ENCODE assay signal across 8 cellular contexts in the genomic region with DNA sequence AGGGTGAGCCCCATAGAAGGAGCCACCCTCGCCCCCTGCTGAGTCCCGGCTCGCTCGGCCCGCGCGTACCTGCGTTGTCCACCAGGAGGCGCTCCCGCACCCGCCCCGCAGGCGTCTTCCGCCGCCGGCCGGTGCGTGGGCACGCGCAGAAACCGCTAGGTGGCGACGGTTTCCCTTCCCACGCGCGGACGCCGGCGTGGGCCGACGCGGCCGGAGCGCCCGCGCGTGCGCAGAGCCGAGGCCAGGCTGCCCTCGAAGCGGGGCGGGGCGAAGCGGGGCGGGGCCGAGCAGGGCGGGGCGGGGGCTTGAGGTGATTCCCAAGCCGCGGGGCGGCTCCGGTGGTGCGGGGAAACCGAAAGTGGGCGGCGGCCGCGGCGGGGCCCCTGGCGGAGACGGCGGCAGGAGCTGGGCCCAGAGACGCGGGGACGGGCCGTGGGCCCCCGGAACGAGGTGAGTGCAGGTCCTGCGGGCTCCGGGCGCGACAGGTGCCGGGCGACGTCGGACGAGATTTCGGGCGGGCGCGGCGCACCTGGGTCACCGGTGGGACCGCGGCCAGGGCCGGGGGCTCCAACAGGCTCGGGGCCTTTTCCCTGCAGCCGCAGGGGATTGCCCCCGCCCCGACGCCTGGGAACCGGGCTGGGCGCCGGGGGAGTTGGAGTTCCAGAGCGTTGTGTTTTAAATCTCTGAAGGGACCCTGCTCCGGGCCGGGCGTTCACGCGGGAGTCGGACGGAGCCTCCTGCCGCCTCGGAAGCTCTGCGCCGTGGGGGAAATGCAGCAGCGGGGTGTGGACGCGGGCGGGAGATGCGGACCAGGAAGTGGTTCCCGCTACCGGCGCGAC. TPM values are rescaled to one million over a fixed set of nuclear protein-coding genes. Genes with fewer than 3 reads are reported as not detected.
A peak's percentile ranks its signal among the peaks of the same experiment; 100 is the strongest.
DNase-seq lines count a peak whose midpoint lies in the region; ATAC-seq and TF ChIP-seq lines count a peak whose summit lies in the region.

A gene with protein sequence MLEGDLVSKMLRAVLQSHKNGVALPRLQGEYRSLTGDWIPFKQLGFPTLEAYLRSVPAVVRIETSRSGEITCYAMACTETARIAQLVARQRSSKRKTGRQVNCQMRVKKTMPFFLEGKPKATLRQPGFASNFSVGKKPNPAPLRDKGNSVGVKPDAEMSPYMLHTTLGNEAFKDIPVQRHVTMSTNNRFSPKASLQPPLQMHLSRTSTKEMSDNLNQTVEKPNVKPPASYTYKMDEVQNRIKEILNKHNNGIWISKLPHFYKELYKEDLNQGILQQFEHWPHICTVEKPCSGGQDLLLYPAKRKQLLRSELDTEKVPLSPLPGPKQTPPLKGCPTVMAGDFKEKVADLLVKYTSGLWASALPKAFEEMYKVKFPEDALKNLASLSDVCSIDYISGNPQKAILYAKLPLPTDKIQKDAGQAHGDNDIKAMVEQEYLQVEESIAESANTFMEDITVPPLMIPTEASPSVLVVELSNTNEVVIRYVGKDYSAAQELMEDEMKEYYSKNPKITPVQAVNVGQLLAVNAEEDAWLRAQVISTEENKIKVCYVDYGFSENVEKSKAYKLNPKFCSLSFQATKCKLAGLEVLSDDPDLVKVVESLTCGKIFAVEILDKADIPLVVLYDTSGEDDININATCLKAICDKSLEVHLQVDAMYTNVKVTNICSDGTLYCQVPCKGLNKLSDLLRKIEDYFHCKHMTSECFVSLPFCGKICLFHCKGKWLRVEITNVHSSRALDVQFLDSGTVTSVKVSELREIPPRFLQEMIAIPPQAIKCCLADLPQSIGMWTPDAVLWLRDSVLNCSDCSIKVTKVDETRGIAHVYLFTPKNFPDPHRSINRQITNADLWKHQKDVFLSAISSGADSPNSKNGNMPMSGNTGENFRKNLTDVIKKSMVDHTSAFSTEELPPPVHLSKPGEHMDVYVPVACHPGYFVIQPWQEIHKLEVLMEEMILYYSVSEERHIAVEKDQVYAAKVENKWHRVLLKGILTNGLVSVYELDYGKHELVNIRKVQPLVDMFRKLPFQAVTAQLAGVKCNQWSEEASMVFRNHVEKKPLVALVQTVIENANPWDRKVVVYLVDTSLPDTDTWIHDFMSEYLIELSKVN (plus strand): TSS at position 308 of the 839 bp plus-strand sequence. CDS start 16,370 bp downstream, outside the sequence.

- peak within 1 kb of the TSS; percentile 43 to 61 for H3K27ac Mint-ChIP-seq in natural killer cell treated with Interleukin-12 subunit alpha and Interleukin-12 subunit beta and Interleukin-15 and Interleukin-18, amount 100 ng/mL, for 72 hours

- H3K4me3 ChIP-seq in HUES6 (ENCODE audit: low read depth, low read length) (peak within 1 kb of the TSS; percentile 66), Peyer's patch (peak within 1 kb of the TSS; percentile 65 to 97 (median 91))

- H3K9me3 ChIP-seq in HUES6 (ENCODE audit: control insufficient read depth, insufficient read depth, low read depth, low read length) (no peaks in the 10 kb centered on the region), Peyer's patch (no peaks in the 10 kb centered on the region)

- H3K9ac ChIP-seq in HUES6 (ENCODE audit: low read length) = peak within 1 kb of the TSS; percentile 17

- no peaks in the 10 kb centered on the region for H3K9me3 Mint-ChIP-seq in natural killer cell treated with Interleukin-12 subunit alpha and Interleukin-12 subunit beta and Interleukin-15 and Interleukin-18, amount 100 ng/mL, for 72 hours

- H3K36me3 ChIP-seq in HUES6 (ENCODE audit: control insufficient read depth, insufficient read depth, low read length) (no peaks in the 10 kb centered on the region), Peyer's patch (no peaks in the 10 kb centered on the region)

- no peaks in the 10 kb centered on the region for H3K36me3 Mint-ChIP-seq in natural killer cell treated with Interleukin-12 subunit alpha and Interleukin-12 subunit beta and Interleukin-15 and Interleukin-18, amount 100 ng/mL, for 72 hours

- peak; percentile 98 to 100 (median 100) for TF ChIP-seq CTCF in Peyer's patch (IDR thresholded peaks at IDR 0.05)

- peak; percentile 63 for DNase-seq in DMS153 (lab: John Stamatoyannopoulos, UW)
- DNase-seq in Peyer's patch = peak; percentile 86 to 97 (median 95)
- DNase-seq in activated T-helper 1 cell treated with anti-CD3 and anti-CD28 coated beads, Interleukin-2, amount 50 U/mL, for 16 hours (ENCODE audit: low read depth in 1 of 2, low spot score in 1 of 2) = peak; percentile 86 to 92
- peak; percentile 73 for DNase-seq in fibroblast of peridontal ligament (ENCODE audit: extremely low read depth)
- DNase-seq in natural killer cell treated with Interleukin-12 subunit alpha and Interleukin-12 subunit beta and Interleukin-15 and Interleukin-18, amount 100 ng/mL, for 72 hours (ENCODE audit: low spot score) = peak; percentile 92
- DNase-seq in stimulated activated naive CD4-positive, alpha-beta T cell treated with Interleukin-2 at 50 U/mL for 16 hours (lab: John Stamatoyannopoulos, UW) = peak; percentile 89

- ATAC-seq in GM21381 (IDR thresholded peaks at IDR 0.05; ENCODE audit: unreplicated experiment) = peak; percentile 79
- peak; percentile 95 to 96 for ATAC-seq in natural killer cell treated with Interleukin-12 subunit alpha and Interleukin-12 subunit beta and Interleukin-15 and Interleukin-18, amount 100 ng/mL, for 72 hours

- H3K4me1 ChIP-seq in HUES6 (ENCODE audit: control insufficient read depth, insufficient read depth, low read length) (no peaks in the 10 kb centered on the region), Peyer's patch (peaks cover 0 to 15% (median 2%) of the 10 kb centered on the region in 4 donors)

- H3K4me1 Mint-ChIP-seq in natural killer cell treated with Interleukin-12 subunit alpha and Interleukin-12 subunit beta and Interleukin-15 and Interleukin-18, amount 100 ng/mL, for 72 hours (ENCODE audit: low read depth in 2 of 2) = peaks cover 25 to 36% of the 10 kb centered on the region in 2 donors

- peak; percentile 38 to 60 for TF ChIP-seq POLR2A in Peyer's patch (IDR thresholded peaks at IDR 0.05)

- no peak within 1 kb of the TSS for H3K27ac ChIP-seq in HUES6 (ENCODE audit: low read depth, low read length)
- H3K27ac ChIP-seq in Peyer's patch = peak within 1 kb of the TSS; percentile 82 to 95 (median 92)

- peak within 1 kb of the TSS; percentile 92 for H3K4me3 Mint-ChIP-seq in natural killer cell treated with Interleukin-12 subunit alpha and Interleukin-12 subunit beta and Interleukin-15 and Interleukin-18, amount 100 ng/mL, for 72 hours

- peaks cover 16 to 23% of the 10 kb centered on the region in 2 donors for H3K27me3 Mint-ChIP-seq in natural killer cell treated with Interleukin-12 subunit alpha and Interleukin-12 subunit beta and Interleukin-15 and Interleukin-18, amount 100 ng/mL, for 72 hours

- peaks cover 56% of the 10 kb centered on the region for H3K27me3 ChIP-seq in HUES6 (ENCODE audit: control insufficient read depth, insufficient read depth, low read length)
- H3K27me3 ChIP-seq in Peyer's patch = no peaks in the 10 kb centered on the region

RNA-seq across cellular contexts. Expression of the gene that starts here (rescaled TPM):
- total RNA-seq in Peyer's patch = 10 to 100 TPM; 11.6 to 28.5 (median 22.5) TPM
- 10 to 100 TPM in 1 of 2 donors, 1 to 10 TPM in 1; 4.5 to 10.3 TPM for total RNA-seq in natural killer cell treated with Interleukin-12 subunit alpha and Interleukin-12 subunit beta and Interleukin-15 and Interleukin-18, amount 100 ng/mL, for 72 hours
